31 cellular contexts compared by ENCODE assay signal in genomic region chr6:148829415-148830101, GRCh38.
DNase-seq lines count a peak whose midpoint lies in the region; ATAC-seq, FAIRE-seq and TF ChIP-seq lines count a peak whose summit lies in the region.
"Had no signal": no experiment of that assay in that cellular context is flagged by ENCODE, and none has a peak within 500 bp of the region (broad histone marks: within the 10 kb centered on the region; RNA-seq: fewer than 3 reads in every experiment).

No MANE protein-coding gene starts in this region.

- no peaks in the 10 kb centered on the region for H3K4me1 ChIP-seq in HepG2 (ENCODE audit: insufficient read depth, low read length)
- no peaks in the 10 kb centered on the region for H3K4me1 ChIP-seq in right lobe of liver
- H3K4me1 ChIP-seq in SJCRH30, result no peaks in the 10 kb centered on the region
- H3K4me1 ChIP-seq: colonic mucosa, vagina had no signal

- no peak overlapping the region for H3K4me2 ChIP-seq in HepG2 (ENCODE audit: low read depth, low read length)

- TF ChIP-seq POLR2A in HepG2 (IDR thresholded peaks at IDR 0.05; ENCODE audit: insufficient read depth in 1 of 2, low read depth in 2 of 2, low read length in 2 of 2), result no peak
- TF ChIP-seq POLR2A in right lobe of liver (IDR thresholded peaks at IDR 0.05), result no peak

- H3K9me3 ChIP-seq in HepG2 (ENCODE audit: low read length) (no peaks in the 10 kb centered on the region), right lobe of liver (no peaks in the 10 kb centered on the region), T-helper 17 cell (ENCODE audit: control insufficient read depth, low read length, poor library complexity, severe bottlenecking) (no peaks in the 10 kb centered on the region), SJCRH30 (replicated peaks) (no peaks in the 10 kb centered on the region)
- H3K9me3 ChIP-seq: colonic mucosa, vagina had no signal

- H3K36me3 ChIP-seq in HepG2 (replicated peaks in 1 of 2; ENCODE audit: control insufficient read depth in 1 of 2, insufficient read depth in 2 of 2, low read length in 2 of 2) (no peaks in the 10 kb centered on the region), right lobe of liver (no peaks in the 10 kb centered on the region), SJCRH30 (no peaks in the 10 kb centered on the region)
- H3K36me3 ChIP-seq: colonic mucosa, vagina had no signal

- ATAC-seq in HepG2 (no peak), right lobe of liver (no peak), T-helper 17 cell (no peak), HG02981 (IDR thresholded peaks at IDR 0.05; ENCODE audit: unreplicated experiment) (no peak), SK-N-SH treated with all-trans-retinoic acid at 6 μM for 48 hours (no peak), GM18511 (IDR thresholded peaks at IDR 0.05; ENCODE audit: unreplicated experiment) (no peak)
- ATAC-seq: left colon, Right ventricle myocardium inferior, sciatic nerve had no signal

- no peaks in the 10 kb centered on the region for H4K20me1 ChIP-seq in HepG2 (ENCODE audit: insufficient read depth, low read length)

- H3K27me3 ChIP-seq in HepG2 (ENCODE audit: control insufficient read depth in 1 of 2, insufficient read depth in 2 of 2, low read length in 2 of 2), result no peaks in the 10 kb centered on the region; a peak in 1 of 5 replicates
- H3K27me3 ChIP-seq in right lobe of liver, result no peaks in the 10 kb centered on the region
- H3K27me3 ChIP-seq in SJCRH30, result no peaks in the 10 kb centered on the region
- H3K27me3 ChIP-seq: colonic mucosa, vagina had no signal

- no peak overlapping the region for H3K27ac ChIP-seq in HepG2 (ENCODE audit: extremely low read length, insufficient read depth, low read length)
- H3K27ac ChIP-seq in right lobe of liver, result no peak overlapping the region
- H3K27ac ChIP-seq in SJCRH30, result no peak overlapping the region
- H3K27ac ChIP-seq: 22Rv1, colonic mucosa, vagina had no signal

- H3K4me3 Mint-ChIP-seq in T-helper 17 cell (peak overlapping the region; percentile 89), immature natural killer cell (peak overlapping the region; percentile 66 to 92 (median 82))

- DNase-seq in HepG2 (ENCODE audit: low spot score), result no peak
- no peak for DNase-seq in right lobe of liver
- DNase-seq in T-helper 17 cell, result no peak
- DNase-seq in immature natural killer cell, result peak; percentile 30 to 41 (median 40)
- no peak for DNase-seq in SJCRH30
- DNase-seq: activated B cell treated with CpG ODN at 0.5 μM for 24 hours; activated CD4-positive, alpha-beta T cell treated with anti-CD3 and anti-CD28 coated beads, Interleukin-2, amount 50 U/mL, for 1 hour; activated naive CD4-positive, alpha-beta T cell treated with anti-CD3 and anti-CD28 coated beads, Interleukin-2, amount 10 ng/mL, durations not matched to agents 7 days and 5 days; activated T-cell treated with anti-CD3 and anti-CD28 coated beads, Interleukin-2, amount 50 U/mL, for 48 hours; colonic mucosa; effector memory CD4-positive, alpha-beta T cell; erythroblast; left colon; mammary epithelial cell; NCI-H146; NCI-H2107; NCI-H446; NCI-H82; OCI-M1; posterior cingulate gyrus; stimulated activated naive CD8-positive, alpha-beta T cell treated with anti-CD3 and anti-CD28 coated beads, Interleukin-15, amount 100 ng/mL, for 72 hours had no signal

- WGBS in HepG2 (ENCODE audit: low lambda C conversion rate), result 15% methylated on average over 4 of the region's 4 CpGs
- 72% methylated on average over 4 of the region's 4 CpGs for WGBS in right lobe of liver (ENCODE audit: insufficient coverage, low coverage, low lambda C conversion rate, missing lambda C conversion rate)

- TF ChIP-seq CTCF in HepG2 (CRISPR knock-in tag; IDR thresholded peaks at IDR 0.05) (no peak), right lobe of liver (IDR thresholded peaks at IDR 0.05) (no peak)

- no TSS peak for BruUV-seq in HepG2 (replicated peaks; lab: Mats Ljungman, UMichigan)

- in situ Hi-C loops in HepG2 (cut with HindIII; ENCODE audit: extremely low pct_ligation_motif_present, low pct_unique_long_range_greater_than_20kb), result no loop called here

- no peak overlapping the region for H3K9ac ChIP-seq in HepG2 (ENCODE audit: insufficient read depth, low read depth, low read length)

- H3K27me3 Mint-ChIP-seq in T-helper 17 cell (no peaks in the 10 kb centered on the region), immature natural killer cell (ENCODE audit: low read depth in 3 of 3) (peaks cover 0 to 3% (median 2%) of the 10 kb centered on the region in 3 donors)
- H3K27me3 Mint-ChIP-seq: activated B cell treated with CpG ODN at 0.5 μM for 24 hours; stimulated activated naive CD8-positive, alpha-beta T cell treated with anti-CD3 and anti-CD28 coated beads, Interleukin-15, amount 100 ng/mL, for 72 hours had no signal

- no peak for TF ChIP-seq EP300 in HepG2 (IDR thresholded peaks at IDR 0.05; ENCODE audit: low read depth in 2 of 2, low read length in 2 of 2)
- TF ChIP-seq EP300 in HepG2 (CRISPR knock-in tag; IDR thresholded peaks at IDR 0.05; ENCODE audit: borderline replicate concordance), result no peak

- POLR2A ChIA-PET in HepG2 (lab: Yijun Ruan, JAX), result no interaction called here

- CTCF ChIA-PET in HepG2 (lab: Yijun Ruan, JAX; ENCODE audit: low intra/inter-chr PET ratio, low total read pairs), result no interaction called here

- H3K9me3 Mint-ChIP-seq in immature natural killer cell, result no peaks in the 10 kb centered on the region
- H3K9me3 Mint-ChIP-seq: activated B cell treated with CpG ODN at 0.5 μM for 24 hours; activated naive CD4-positive, alpha-beta T cell treated with anti-CD3 and anti-CD28 coated beads, Interleukin-2, amount 10 ng/mL, durations not matched to agents 7 days and 5 days; stimulated activated naive CD8-positive, alpha-beta T cell treated with anti-CD3 and anti-CD28 coated beads, Interleukin-15, amount 100 ng/mL, for 72 hours had no signal

- no peak for TF ChIP-seq RAD21 in HepG2 (CRISPR knock-in tag; IDR thresholded peaks at IDR 0.05)

- H2AFZ ChIP-seq in HepG2 (ENCODE audit: low read length), result no peak overlapping the region

- no peaks in the 10 kb centered on the region for H3K79me2 ChIP-seq in HepG2 (ENCODE audit: insufficient read depth, low read length)

- no peaks in the 10 kb centered on the region for H3K36me3 Mint-ChIP-seq in T-helper 17 cell (ENCODE audit: low read depth)
- H3K36me3 Mint-ChIP-seq in immature natural killer cell, result peaks cover 0 to 4% (median 0%) of the 10 kb centered on the region in 3 donors
- H3K36me3 Mint-ChIP-seq: activated naive CD4-positive, alpha-beta T cell treated with anti-CD3 and anti-CD28 coated beads, Interleukin-2, amount 10 ng/mL, durations not matched to agents 7 days and 5 days had no signal

- intact Hi-C loops in HepG2 (cut with micrococcal nuclease; ENCODE audit: unreplicated experiment), result no loop called here
- intact Hi-C loops in right lobe of liver (cut with DNase I), result no loop called here

- H3K4me1 Mint-ChIP-seq in T-helper 17 cell (peaks cover 20% of the 10 kb centered on the region), immature natural killer cell (peaks cover 61 to 68% of the 10 kb centered on the region in 2 donors)

- no peak for FAIRE-seq in HepG2 (lab: Jason Lieb, UNC)
- FAIRE-seq: bronchial epithelial cell, frontal cortex, H54 had no signal

- H3K4me3 ChIP-seq in HepG2 (replicated peaks in 1 of 3; ENCODE audit: insufficient read depth in 1 of 3, low read depth in 2 of 3, low read length in 3 of 3), result no peak overlapping the region
- H3K4me3 ChIP-seq in right lobe of liver, result no peak overlapping the region
- H3K4me3 ChIP-seq in SJCRH30, result no peak overlapping the region
- H3K4me3 ChIP-seq: colonic mucosa, vagina had no signal

- H3K27ac Mint-ChIP-seq in T-helper 17 cell (peak overlapping the region; percentile 94), immature natural killer cell (peak overlapping the region; percentile 71 to 94 (median 84))
- H3K27ac Mint-ChIP-seq: activated naive CD4-positive, alpha-beta T cell treated with anti-CD3 and anti-CD28 coated beads, Interleukin-2, amount 10 ng/mL, durations not matched to agents 7 days and 5 days; stimulated activated naive CD8-positive, alpha-beta T cell treated with anti-CD3 and anti-CD28 coated beads, Interleukin-15, amount 100 ng/mL, for 72 hours had no signal

TF ChIP-seq in HepG2, 621 proteins besides CTCF, POLR2A, EP300 and RAD21:
- TF ChIP-seq MNT (IDR thresholded peaks at IDR 0.05), result peak; percentile 84
- TF ChIP-seq GFI1 (CRISPR knock-in tag; IDR thresholded peaks at IDR 0.05; ENCODE audit: borderline replicate concordance), result no peak

TF ChIP-seq in SK-N-SH treated with all-trans-retinoic acid at 6 μM for 48 hours, 23 proteins besides CTCF, POLR2A, EP300 and RAD21 (continues in another document):
- TF ChIP-seq ZC3H10 (CRISPR knock-in tag; IDR thresholded peaks at IDR 0.05), result no peak
- no peak for TF ChIP-seq ZFP3 (CRISPR knock-in tag; IDR thresholded peaks at IDR 0.05)
- TF ChIP-seq ZNF8 (CRISPR knock-in tag; IDR thresholded peaks at IDR 0.05), result no peak
- no peak for TF ChIP-seq OSR1 (CRISPR knock-in tag; IDR thresholded peaks at IDR 0.05)
- no peak for TF ChIP-seq PATZ1 (CRISPR knock-in tag; IDR thresholded peaks at IDR 0.05; ENCODE audit: borderline replicate concordance)
- no peak for TF ChIP-seq SNAI2 (CRISPR knock-in tag; IDR thresholded peaks at IDR 0.05)
- TF ChIP-seq ARNTL (CRISPR knock-in tag; IDR thresholded peaks at IDR 0.05; ENCODE audit: borderline replicate concordance, low read depth), result no peak
- TF ChIP-seq RARB (CRISPR knock-in tag; IDR thresholded peaks at IDR 0.05), result no peak
- no peak for TF ChIP-seq BACH2 (CRISPR knock-in tag; IDR thresholded peaks at IDR 0.05; ENCODE audit: borderline replicate concordance)
- no peak for TF ChIP-seq ZNF70 (CRISPR knock-in tag; IDR thresholded peaks at IDR 0.05)
- no peak for TF ChIP-seq ZFP30 (CRISPR knock-in tag; IDR thresholded peaks at IDR 0.05)
- no peak for TF ChIP-seq TCF4 (CRISPR knock-in tag; IDR thresholded peaks at IDR 0.05; ENCODE audit: borderline replicate concordance)

Comparison
In these comparisons a context has a peak if more than half of its experiments do, and no peak if none do; other contexts are left out.
1. DNase-seq: peak in immature natural killer cell (3 of 3); none in HepG2 (single experiment), right lobe of liver (0 of 3), T-helper 17 cell (0 of 3) and SJCRH30 (0 of 2).